ENCODE assay signal across 15 cellular contexts in the genomic region with DNA sequence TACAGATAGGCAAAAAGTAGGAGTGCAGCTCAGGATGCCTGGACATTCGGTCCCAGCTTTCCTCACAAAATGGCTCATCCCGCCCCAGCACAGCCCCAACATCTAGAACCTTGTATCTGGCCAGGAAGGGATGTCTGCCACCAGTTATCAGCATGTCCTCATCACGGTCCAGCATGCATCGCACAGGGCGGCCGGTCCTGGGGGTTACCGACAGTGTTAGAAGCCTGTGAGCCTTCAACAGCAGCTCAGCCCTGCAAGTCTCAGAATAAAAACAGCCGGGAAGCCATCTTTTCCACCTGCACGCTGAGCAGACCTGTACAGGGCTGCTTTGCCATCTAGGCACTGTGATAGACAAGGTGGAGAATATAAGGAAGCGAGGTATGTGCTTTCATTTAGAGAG. TPM values are rescaled to one million over a fixed set of nuclear protein-coding genes. Genes with fewer than 3 reads are reported as not detected.
DNase-seq lines count a peak whose midpoint lies in the region; ATAC-seq and TF ChIP-seq lines count a peak whose summit lies in the region.
"Had no signal": no experiment of that assay in that cellular context is flagged by ENCODE, and none has a peak within 500 bp of the region (broad histone marks: within the 10 kb centered on the region; RNA-seq: fewer than 3 reads in every experiment).

No MANE protein-coding gene starts in this region.

- no peaks in the 10 kb centered on the region for H3K9me3 Mint-ChIP-seq in natural killer cell treated with Interleukin-12 subunit alpha and Interleukin-12 subunit beta and Interleukin-15 and Interleukin-18, amount 100 ng/mL, for 72 hours
- no peaks in the 10 kb centered on the region for H3K9me3 Mint-ChIP-seq in natural killer cell
- no peaks in the 10 kb centered on the region for H3K9me3 Mint-ChIP-seq in stimulated activated effector memory CD8-positive, alpha-beta T cell treated with anti-CD3 and anti-CD28 coated beads, Interleukin-12 subunit alpha, Interleukin-12 subunit beta, amount 100 ng/mL, for 72 hours
- H3K9me3 Mint-ChIP-seq: CD8-positive, alpha-beta T cell had no signal

- no peak for ATAC-seq in natural killer cell treated with Interleukin-12 subunit alpha and Interleukin-12 subunit beta and Interleukin-15 and Interleukin-18, amount 100 ng/mL, for 72 hours
- ATAC-seq in natural killer cell = no peak
- peak; percentile 14 for ATAC-seq in stimulated activated effector memory CD8-positive, alpha-beta T cell treated with anti-CD3 and anti-CD28 coated beads, Interleukin-12 subunit alpha, Interleukin-12 subunit beta, amount 100 ng/mL, for 72 hours
- ATAC-seq in GM18907 (IDR thresholded peaks at IDR 0.05; ENCODE audit: unreplicated experiment) = no peak
- ATAC-seq: CD8-positive, alpha-beta T cell had no signal

- no peak overlapping the region for H3K27ac Mint-ChIP-seq in natural killer cell treated with Interleukin-12 subunit alpha and Interleukin-12 subunit beta and Interleukin-15 and Interleukin-18, amount 100 ng/mL, for 72 hours
- no peak overlapping the region for H3K27ac Mint-ChIP-seq in natural killer cell
- H3K27ac Mint-ChIP-seq in stimulated activated effector memory CD8-positive, alpha-beta T cell treated with anti-CD3 and anti-CD28 coated beads, Interleukin-12 subunit alpha, Interleukin-12 subunit beta, amount 100 ng/mL, for 72 hours = no peak overlapping the region
- H3K27ac Mint-ChIP-seq: B cell; CD4-positive, CD25-positive, alpha-beta regulatory T cell; CD8-positive, alpha-beta T cell had no signal

- peak; percentile 41 for DNase-seq in activated CD8-positive, alpha-beta memory T cell treated with anti-CD3 and anti-CD28 coated beads for 24 hours
- no peak for DNase-seq in activated CD8-positive, alpha-beta memory T cell treated with anti-CD3 and anti-CD28 coated beads, Interleukin-2, amount 50 U/mL, for 48 hours
- DNase-seq in natural killer cell treated with Interleukin-12 subunit alpha and Interleukin-12 subunit beta and Interleukin-15 and Interleukin-18, amount 100 ng/mL, for 72 hours (ENCODE audit: low spot score) = peak; percentile 29
- no peak for DNase-seq in natural killer cell
- no peak for DNase-seq in stimulated activated effector memory CD8-positive, alpha-beta T cell treated with anti-CD3 and anti-CD28 coated beads, Interleukin-12 subunit alpha, Interleukin-12 subunit beta, amount 100 ng/mL, for 72 hours (ENCODE audit: low spot score in 2 of 2)
- DNase-seq: Caco-2; CD4-positive, CD25-positive, alpha-beta regulatory T cell; CD8-positive, alpha-beta T cell; DMS153; DND-41; GM23248; H7; HCEC 1CT had no signal

- H3K4me3 Mint-ChIP-seq in natural killer cell treated with Interleukin-12 subunit alpha and Interleukin-12 subunit beta and Interleukin-15 and Interleukin-18, amount 100 ng/mL, for 72 hours = no peak overlapping the region
- H3K4me3 Mint-ChIP-seq in natural killer cell = no peak overlapping the region
- H3K4me3 Mint-ChIP-seq in stimulated activated effector memory CD8-positive, alpha-beta T cell treated with anti-CD3 and anti-CD28 coated beads, Interleukin-12 subunit alpha, Interleukin-12 subunit beta, amount 100 ng/mL, for 72 hours = no peak overlapping the region
- H3K4me3 Mint-ChIP-seq: B cell; CD4-positive, CD25-positive, alpha-beta regulatory T cell; CD8-positive, alpha-beta T cell had no signal

- TF ChIP-seq CTCF in natural killer cell (IDR thresholded peaks at IDR 0.05) = no peak

- intact Hi-C loops in natural killer cell (cut with micrococcal nuclease) = no loop called here

- H3K27me3 Mint-ChIP-seq in natural killer cell treated with Interleukin-12 subunit alpha and Interleukin-12 subunit beta and Interleukin-15 and Interleukin-18, amount 100 ng/mL, for 72 hours = peaks cover 6 to 10% of the 10 kb centered on the region in 2 donors
- peaks cover 7 to 11% of the 10 kb centered on the region in 2 donors for H3K27me3 Mint-ChIP-seq in natural killer cell (ENCODE audit: low read depth in 2 of 2)
- H3K27me3 Mint-ChIP-seq: CD4-positive, CD25-positive, alpha-beta regulatory T cell had no signal

- no peaks in the 10 kb centered on the region for H3K36me3 Mint-ChIP-seq in natural killer cell treated with Interleukin-12 subunit alpha and Interleukin-12 subunit beta and Interleukin-15 and Interleukin-18, amount 100 ng/mL, for 72 hours
- H3K36me3 Mint-ChIP-seq in natural killer cell = no peaks in the 10 kb centered on the region
- H3K36me3 Mint-ChIP-seq in stimulated activated effector memory CD8-positive, alpha-beta T cell treated with anti-CD3 and anti-CD28 coated beads, Interleukin-12 subunit alpha, Interleukin-12 subunit beta, amount 100 ng/mL, for 72 hours = no peaks in the 10 kb centered on the region
- H3K36me3 Mint-ChIP-seq: CD4-positive, CD25-positive, alpha-beta regulatory T cell; CD8-positive, alpha-beta T cell had no signal

- H3K4me1 Mint-ChIP-seq in natural killer cell treated with Interleukin-12 subunit alpha and Interleukin-12 subunit beta and Interleukin-15 and Interleukin-18, amount 100 ng/mL, for 72 hours (ENCODE audit: low read depth in 2 of 2) = no peaks in the 10 kb centered on the region
- H3K4me1 Mint-ChIP-seq in natural killer cell = no peaks in the 10 kb centered on the region
- no peaks in the 10 kb centered on the region for H3K4me1 Mint-ChIP-seq in stimulated activated effector memory CD8-positive, alpha-beta T cell treated with anti-CD3 and anti-CD28 coated beads, Interleukin-12 subunit alpha, Interleukin-12 subunit beta, amount 100 ng/mL, for 72 hours
- H3K4me1 Mint-ChIP-seq: B cell; CD4-positive, CD25-positive, alpha-beta regulatory T cell had no signal

RNA-seq across cellular contexts. Expression of gene XDH, which starts 49.2 kb away (rescaled TPM):
- total RNA-seq in natural killer cell treated with Interleukin-12 subunit alpha and Interleukin-12 subunit beta and Interleukin-15 and Interleukin-18, amount 100 ng/mL, for 72 hours = under 1 TPM in 1 of 2 donors, not detected in 1; 0.08 TPM
- total RNA-seq in natural killer cell = not detected
- total RNA-seq: B cell; CD4-positive, CD25-positive, alpha-beta regulatory T cell; CD8-positive, alpha-beta T cell had no signal

Comparison
In these comparisons a context has a peak if more than half of its experiments do, and no peak if none do; other contexts are left out.
1. DNase-seq: peak in activated CD8-positive, alpha-beta memory T cell treated with anti-CD3 and anti-CD28 coated beads for 24 hours (single experiment) and natural killer cell treated with Interleukin-12 subunit alpha and Interleukin-12 subunit beta and Interleukin-15 and Interleukin-18, amount 100 ng/mL, for 72 hours (single experiment); none in activated CD8-positive, alpha-beta memory T cell treated with anti-CD3 and anti-CD28 coated beads, Interleukin-2, amount 50 U/mL, for 48 hours (single experiment), natural killer cell (single experiment) and stimulated activated effector memory CD8-positive, alpha-beta T cell treated with anti-CD3 and anti-CD28 coated beads, Interleukin-12 subunit alpha, Interleukin-12 subunit beta, amount 100 ng/mL, for 72 hours (0 of 2).